ENCODE assay signal across 11 cellular contexts in genomic region chr11:134098566-134099184, GRCh38. TPM values are rescaled to one million over a fixed set of nuclear protein-coding genes. Genes with fewer than 3 reads are reported as not detected.
DNase-seq lines count a peak whose midpoint lies in the region; ATAC-seq and TF ChIP-seq lines count a peak whose summit lies in the region.
"Had no signal": no experiment of that assay in that cellular context is flagged by ENCODE, and none has a peak within 500 bp of the region (broad histone marks: within the 10 kb centered on the region; RNA-seq: fewer than 3 reads in every experiment).

No MANE protein-coding gene starts in this region.

- intact Hi-C loops in upper lobe of right lung (cut with DNase I) = no loop called here
- intact Hi-C loops in activated naive CD4-positive, alpha-beta T cell treated with anti-CD3 and anti-CD28 coated beads for 36 hours (cut with micrococcal nuclease) = loop anchor here (1.0 kb wide), 1 partner anchor 48 kb away; no protein-coding TSS in a partner anchor

- ATAC-seq in upper lobe of right lung = no peak
- ATAC-seq: left cardiac atrium had no signal

- H3K4me3 Mint-ChIP-seq in activated naive CD4-positive, alpha-beta T cell treated with anti-CD3 and anti-CD28 coated beads for 36 hours = no peak overlapping the region
- H3K4me3 Mint-ChIP-seq: activated B cell treated with CpG ODN at 0.5 μM for 24 hours had no signal

- H3K27ac ChIP-seq in neural cell (ENCODE audit: low read length) (no peak overlapping the region), upper lobe of right lung (no peak overlapping the region)

- peaks cover 2% of the 10 kb centered on the region for H3K36me3 Mint-ChIP-seq in activated naive CD4-positive, alpha-beta T cell treated with anti-CD3 and anti-CD28 coated beads for 36 hours (ENCODE audit: low read depth)

- in situ Hi-C loops in astrocyte of the spinal cord (cut with HindIII; ENCODE audit: low sequenced_read_pairs) = no loop called here

- TF ChIP-seq CTCF in LNCAP (IDR thresholded peaks at IDR 0.05) (peak; percentile 65), astrocyte of the spinal cord (IDR thresholded peaks at IDR 0.05; ENCODE audit: low read depth, low read length) (peak; percentile 22), neural cell (IDR thresholded peaks at IDR 0.05; ENCODE audit: poor library complexity, severe bottlenecking) (peak; percentile 52), upper lobe of right lung (IDR thresholded peaks at IDR 0.05) (no peak)

- H3K9me2 ChIP-seq in neural cell (ENCODE audit: insufficient read depth, low read length) = no peaks in the 10 kb centered on the region

- H3K27ac Mint-ChIP-seq in activated naive CD4-positive, alpha-beta T cell treated with anti-CD3 and anti-CD28 coated beads for 36 hours = no peak overlapping the region
- H3K27ac Mint-ChIP-seq: activated B cell treated with CpG ODN at 0.5 μM for 24 hours had no signal

- no peaks in the 10 kb centered on the region for H3K27me3 Mint-ChIP-seq in activated naive CD4-positive, alpha-beta T cell treated with anti-CD3 and anti-CD28 coated beads for 36 hours (ENCODE audit: low read depth)
- H3K27me3 Mint-ChIP-seq: activated B cell treated with CpG ODN at 0.5 μM for 24 hours had no signal

- H3K27me3 ChIP-seq in neural cell (ENCODE audit: insufficient read depth, low read depth, low read length) (no peaks in the 10 kb centered on the region), upper lobe of right lung (no peaks in the 10 kb centered on the region)

- H3K9me3 ChIP-seq in neural cell (ENCODE audit: low read length) (no peaks in the 10 kb centered on the region), upper lobe of right lung (no peaks in the 10 kb centered on the region)

- no peaks in the 10 kb centered on the region for H3K4me1 ChIP-seq in upper lobe of right lung

- no peaks in the 10 kb centered on the region for H3K4me1 Mint-ChIP-seq in activated naive CD4-positive, alpha-beta T cell treated with anti-CD3 and anti-CD28 coated beads for 36 hours (ENCODE audit: low read depth)

- DNase-seq in NCI-H2029 (lab: John Stamatoyannopoulos, UW) (peak; percentile 7), NCI-H2029 treated with DMSO at 0.1 percent for 48 hours (lab: John Stamatoyannopoulos, UW) (no peak), astrocyte of the spinal cord (ENCODE audit: low read depth, low spot score) (no peak), mesenteric fat pad (ENCODE audit: low spot score) (no peak), upper lobe of right lung (no peak)
- no peak for DNase-seq in activated naive CD4-positive, alpha-beta T cell treated with anti-CD3 and anti-CD28 coated beads for 36 hours
- DNase-seq: activated B cell treated with CpG ODN at 0.5 μM for 24 hours; left cardiac atrium; stimulated activated CD4-positive, alpha-beta T cell treated with anti-CD3 and anti-CD28 coated beads, Interleukin-2, amount 100 ng/mL, for 24 hours had no signal

- H3F3A ChIP-seq in neural cell (ENCODE audit: insufficient read depth, low read length, poor library complexity, severe bottlenecking) = no peaks in the 10 kb centered on the region

- TF ChIP-seq RAD21 in neural cell (conservative IDR thresholded peaks at IDR 0.05) = peak; percentile 46

- H3K36me3 ChIP-seq in neural cell (ENCODE audit: insufficient read depth, low read length) (no peaks in the 10 kb centered on the region), upper lobe of right lung (no peaks in the 10 kb centered on the region)

- H4K20me1 ChIP-seq in neural cell (ENCODE audit: insufficient read depth) = no peaks in the 10 kb centered on the region

- H3K79me2 ChIP-seq in neural cell (replicated peaks; ENCODE audit: insufficient read depth, low read length) = peaks cover 34% of the 10 kb centered on the region

- H2AFZ ChIP-seq in neural cell (ENCODE audit: low read depth, low read length) = no peak overlapping the region

- CTCF ChIA-PET in activated naive CD4-positive, alpha-beta T cell treated with anti-CD3 and anti-CD28 coated beads for 36 hours (lab: Charles Lee) = interaction anchor here (0.6 to 2.1 kb wide), 9 partner anchors 11 to 175 kb away, joined by 3 to 26 read pairs (median 3); partner anchors contain the start of gene JAM3

- no peak overlapping the region for H3K4me3 ChIP-seq in astrocyte of the spinal cord (ENCODE audit: low read depth, low read length)
- H3K4me3 ChIP-seq in neural cell (ENCODE audit: low read length) = no peak overlapping the region
- no peak overlapping the region for H3K4me3 ChIP-seq in upper lobe of right lung

- H3K9ac ChIP-seq in neural cell (ENCODE audit: low read length) = no peak overlapping the region

- H3K4me2 ChIP-seq in neural cell (ENCODE audit: low read length) = no peak overlapping the region

- H3K9me3 Mint-ChIP-seq in activated naive CD4-positive, alpha-beta T cell treated with anti-CD3 and anti-CD28 coated beads for 36 hours = no peaks in the 10 kb centered on the region
- H3K9me3 Mint-ChIP-seq: activated B cell treated with CpG ODN at 0.5 μM for 24 hours had no signal

- TF ChIP-seq EP300 in neural cell (conservative IDR thresholded peaks at IDR 0.05; ENCODE audit: poor library complexity, severe bottlenecking) = no peak

TF ChIP-seq in neural cell, 6 proteins besides CTCF, POLR2A, EP300 and RAD21:
- TF ChIP-seq REST (IDR thresholded peaks at IDR 0.05; ENCODE audit: borderline replicate concordance) = no peak
- peak; percentile 52 for TF ChIP-seq SMC3 (conservative IDR thresholded peaks at IDR 0.05; ENCODE audit: poor library complexity)
- TF ChIP-seq MXI1 (conservative IDR thresholded peaks at IDR 0.05; ENCODE audit: poor library complexity, severe bottlenecking) = no peak
- TF ChIP-seq EZH2 (IDR thresholded peaks at IDR 0.05; ENCODE audit: borderline replicate concordance, insufficient read depth, low read length, poor library complexity, severe bottlenecking) = no peak
- no peak for TF ChIP-seq TAF1 (IDR thresholded peaks at IDR 0.05; ENCODE audit: low read depth)
TF ChIP-seq in neural cell: peak in this region for 1.

RNA-seq across cellular contexts. Expression of gene JAM3, which starts 29.8 kb away (rescaled TPM):
- polyA plus RNA-seq in neural cell = 46.1 and 58.5 TPM in 2 replicates
- 67.8 and 69.1 TPM in 2 replicates for polyA minus RNA-seq in neural cell
- 18.9 TPM for total RNA-seq in mesenteric fat pad
- total RNA-seq in upper lobe of right lung = 26.9 TPM
- 1 to 10 TPM; 4.0 to 6.4 TPM for total RNA-seq in activated naive CD4-positive, alpha-beta T cell treated with anti-CD3 and anti-CD28 coated beads for 36 hours
